In the genomic region with DNA sequence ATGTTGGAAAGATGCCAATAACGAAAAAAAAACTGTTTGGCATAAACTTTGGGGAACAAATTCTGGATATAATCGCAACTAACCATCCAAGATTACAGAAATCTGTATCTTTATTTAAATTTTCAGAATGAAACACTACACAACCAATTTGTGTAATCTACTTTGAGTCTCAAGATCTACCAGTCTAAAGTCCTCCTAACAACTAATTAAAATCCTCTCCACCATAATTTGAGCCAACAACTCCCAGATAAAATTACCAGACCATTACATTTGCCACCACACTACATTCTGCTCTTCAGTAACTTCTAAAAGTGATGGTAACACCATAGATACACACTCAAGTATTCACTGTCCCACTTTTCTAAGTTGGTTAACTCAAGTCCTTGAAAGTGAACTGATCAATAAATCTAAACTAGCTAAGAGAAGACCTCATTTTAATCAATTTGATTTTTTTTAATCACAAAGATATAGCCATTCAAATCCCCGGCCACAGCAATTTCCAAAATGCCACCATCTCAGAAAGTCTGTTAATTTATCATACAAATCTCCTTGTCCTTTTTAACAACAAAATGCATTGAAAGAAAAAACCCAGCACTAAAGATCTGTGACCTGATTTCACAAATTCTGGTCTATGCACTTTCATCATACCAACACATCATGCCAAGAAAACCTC, we compare ENCODE assay signal across 1 cellular context.
TF ChIP-seq lines count a peak whose summit lies in the region.

No MANE protein-coding gene starts in this region.

TF ChIP-seq in GM12878, 131 proteins besides CTCF, POLR2A, EP300 and RAD21 (continued from another document):
- TF ChIP-seq, protein P1, sequence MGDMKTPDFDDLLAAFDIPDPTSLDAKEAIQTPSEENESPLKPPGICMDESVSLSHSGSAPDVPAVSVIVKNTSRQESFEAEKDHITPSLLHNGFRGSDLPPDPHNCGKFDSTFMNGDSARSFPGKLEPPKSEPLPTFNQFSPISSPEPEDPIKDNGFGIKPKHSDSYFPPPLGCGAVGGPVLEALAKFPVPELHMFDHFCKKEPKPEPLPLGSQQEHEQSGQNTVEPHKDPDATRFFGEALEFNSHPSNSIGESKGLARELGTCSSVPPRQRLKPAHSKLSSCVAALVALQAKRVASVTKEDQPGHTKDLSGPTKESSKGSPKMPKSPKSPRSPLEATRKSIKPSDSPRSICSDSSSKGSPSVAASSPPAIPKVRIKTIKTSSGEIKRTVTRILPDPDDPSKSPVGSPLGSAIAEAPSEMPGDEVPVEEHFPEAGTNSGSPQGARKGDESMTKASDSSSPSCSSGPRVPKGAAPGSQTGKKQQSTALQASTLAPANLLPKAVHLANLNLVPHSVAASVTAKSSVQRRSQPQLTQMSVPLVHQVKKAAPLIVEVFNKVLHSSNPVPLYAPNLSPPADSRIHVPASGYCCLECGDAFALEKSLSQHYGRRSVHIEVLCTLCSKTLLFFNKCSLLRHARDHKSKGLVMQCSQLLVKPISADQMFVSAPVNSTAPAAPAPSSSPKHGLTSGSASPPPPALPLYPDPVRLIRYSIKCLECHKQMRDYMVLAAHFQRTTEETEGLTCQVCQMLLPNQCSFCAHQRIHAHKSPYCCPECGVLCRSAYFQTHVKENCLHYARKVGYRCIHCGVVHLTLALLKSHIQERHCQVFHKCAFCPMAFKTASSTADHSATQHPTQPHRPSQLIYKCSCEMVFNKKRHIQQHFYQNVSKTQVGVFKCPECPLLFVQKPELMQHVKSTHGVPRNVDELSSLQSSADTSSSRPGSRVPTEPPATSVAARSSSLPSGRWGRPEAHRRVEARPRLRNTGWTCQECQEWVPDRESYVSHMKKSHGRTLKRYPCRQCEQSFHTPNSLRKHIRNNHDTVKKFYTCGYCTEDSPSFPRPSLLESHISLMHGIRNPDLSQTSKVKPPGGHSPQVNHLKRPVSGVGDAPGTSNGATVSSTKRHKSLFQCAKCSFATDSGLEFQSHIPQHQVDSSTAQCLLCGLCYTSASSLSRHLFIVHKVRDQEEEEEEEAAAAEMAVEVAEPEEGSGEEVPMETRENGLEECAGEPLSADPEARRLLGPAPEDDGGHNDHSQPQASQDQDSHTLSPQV (IDR thresholded peaks at IDR 0.05): no peak
- no peak for TF ChIP-seq SIX5 (IDR thresholded peaks at IDR 0.05; ENCODE audit: low read depth, low read length, severe bottlenecking)
- TF ChIP-seq YY1 (IDR thresholded peaks at IDR 0.05; ENCODE audit: low read depth, low read length): no peak
- TF ChIP-seq CEBPB (IDR thresholded peaks at IDR 0.05; ENCODE audit: borderline replicate concordance in 1 of 2, low read depth in 2 of 2, low read length in 2 of 2): no peak
- TF ChIP-seq, protein P2, sequence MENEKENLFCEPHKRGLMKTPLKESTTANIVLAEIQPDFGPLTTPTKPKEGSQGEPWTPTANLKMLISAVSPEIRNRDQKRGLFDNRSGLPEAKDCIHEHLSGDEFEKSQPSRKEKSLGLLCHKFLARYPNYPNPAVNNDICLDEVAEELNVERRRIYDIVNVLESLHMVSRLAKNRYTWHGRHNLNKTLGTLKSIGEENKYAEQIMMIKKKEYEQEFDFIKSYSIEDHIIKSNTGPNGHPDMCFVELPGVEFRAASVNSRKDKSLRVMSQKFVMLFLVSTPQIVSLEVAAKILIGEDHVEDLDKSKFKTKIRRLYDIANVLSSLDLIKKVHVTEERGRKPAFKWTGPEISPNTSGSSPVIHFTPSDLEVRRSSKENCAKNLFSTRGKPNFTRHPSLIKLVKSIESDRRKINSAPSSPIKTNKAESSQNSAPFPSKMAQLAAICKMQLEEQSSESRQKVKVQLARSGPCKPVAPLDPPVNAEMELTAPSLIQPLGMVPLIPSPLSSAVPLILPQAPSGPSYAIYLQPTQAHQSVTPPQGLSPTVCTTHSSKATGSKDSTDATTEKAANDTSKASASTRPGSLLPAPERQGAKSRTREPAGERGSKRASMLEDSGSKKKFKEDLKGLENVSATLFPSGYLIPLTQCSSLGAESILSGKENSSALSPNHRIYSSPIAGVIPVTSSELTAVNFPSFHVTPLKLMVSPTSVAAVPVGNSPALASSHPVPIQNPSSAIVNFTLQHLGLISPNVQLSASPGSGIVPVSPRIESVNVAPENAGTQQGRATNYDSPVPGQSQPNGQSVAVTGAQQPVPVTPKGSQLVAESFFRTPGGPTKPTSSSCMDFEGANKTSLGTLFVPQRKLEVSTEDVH (IDR thresholded peaks at IDR 0.05; ENCODE audit: low read depth, partially characterized antibody): no peak
- no peak for TF ChIP-seq POLR2AphosphoS5 (IDR thresholded peaks at IDR 0.05; ENCODE audit: low read length)
- TF ChIP-seq, protein P3, sequence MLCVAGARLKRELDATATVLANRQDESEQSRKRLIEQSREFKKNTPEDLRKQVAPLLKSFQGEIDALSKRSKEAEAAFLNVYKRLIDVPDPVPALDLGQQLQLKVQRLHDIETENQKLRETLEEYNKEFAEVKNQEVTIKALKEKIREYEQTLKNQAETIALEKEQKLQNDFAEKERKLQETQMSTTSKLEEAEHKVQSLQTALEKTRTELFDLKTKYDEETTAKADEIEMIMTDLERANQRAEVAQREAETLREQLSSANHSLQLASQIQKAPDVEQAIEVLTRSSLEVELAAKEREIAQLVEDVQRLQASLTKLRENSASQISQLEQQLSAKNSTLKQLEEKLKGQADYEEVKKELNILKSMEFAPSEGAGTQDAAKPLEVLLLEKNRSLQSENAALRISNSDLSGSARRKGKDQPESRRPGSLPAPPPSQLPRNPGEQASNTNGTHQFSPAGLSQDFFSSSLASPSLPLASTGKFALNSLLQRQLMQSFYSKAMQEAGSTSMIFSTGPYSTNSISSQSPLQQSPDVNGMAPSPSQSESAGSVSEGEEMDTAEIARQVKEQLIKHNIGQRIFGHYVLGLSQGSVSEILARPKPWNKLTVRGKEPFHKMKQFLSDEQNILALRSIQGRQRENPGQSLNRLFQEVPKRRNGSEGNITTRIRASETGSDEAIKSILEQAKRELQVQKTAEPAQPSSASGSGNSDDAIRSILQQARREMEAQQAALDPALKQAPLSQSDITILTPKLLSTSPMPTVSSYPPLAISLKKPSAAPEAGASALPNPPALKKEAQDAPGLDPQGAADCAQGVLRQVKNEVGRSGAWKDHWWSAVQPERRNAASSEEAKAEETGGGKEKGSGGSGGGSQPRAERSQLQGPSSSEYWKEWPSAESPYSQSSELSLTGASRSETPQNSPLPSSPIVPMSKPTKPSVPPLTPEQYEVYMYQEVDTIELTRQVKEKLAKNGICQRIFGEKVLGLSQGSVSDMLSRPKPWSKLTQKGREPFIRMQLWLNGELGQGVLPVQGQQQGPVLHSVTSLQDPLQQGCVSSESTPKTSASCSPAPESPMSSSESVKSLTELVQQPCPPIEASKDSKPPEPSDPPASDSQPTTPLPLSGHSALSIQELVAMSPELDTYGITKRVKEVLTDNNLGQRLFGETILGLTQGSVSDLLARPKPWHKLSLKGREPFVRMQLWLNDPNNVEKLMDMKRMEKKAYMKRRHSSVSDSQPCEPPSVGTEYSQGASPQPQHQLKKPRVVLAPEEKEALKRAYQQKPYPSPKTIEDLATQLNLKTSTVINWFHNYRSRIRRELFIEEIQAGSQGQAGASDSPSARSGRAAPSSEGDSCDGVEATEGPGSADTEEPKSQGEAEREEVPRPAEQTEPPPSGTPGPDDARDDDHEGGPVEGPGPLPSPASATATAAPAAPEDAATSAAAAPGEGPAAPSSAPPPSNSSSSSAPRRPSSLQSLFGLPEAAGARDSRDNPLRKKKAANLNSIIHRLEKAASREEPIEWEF (IDR thresholded peaks at IDR 0.05; ENCODE audit: insufficient replicate concordance, low read depth, low read length): no peak
- no peak for TF ChIP-seq POLR2AphosphoS2 (IDR thresholded peaks at IDR 0.05; ENCODE audit: low read depth, low read length)
- no peak for TF ChIP-seq CREB1 (IDR thresholded peaks at IDR 0.05; ENCODE audit: low read depth)
- no peak for TF ChIP-seq IKZF2 (IDR thresholded peaks at IDR 0.05)
- TF ChIP-seq, protein P4, sequence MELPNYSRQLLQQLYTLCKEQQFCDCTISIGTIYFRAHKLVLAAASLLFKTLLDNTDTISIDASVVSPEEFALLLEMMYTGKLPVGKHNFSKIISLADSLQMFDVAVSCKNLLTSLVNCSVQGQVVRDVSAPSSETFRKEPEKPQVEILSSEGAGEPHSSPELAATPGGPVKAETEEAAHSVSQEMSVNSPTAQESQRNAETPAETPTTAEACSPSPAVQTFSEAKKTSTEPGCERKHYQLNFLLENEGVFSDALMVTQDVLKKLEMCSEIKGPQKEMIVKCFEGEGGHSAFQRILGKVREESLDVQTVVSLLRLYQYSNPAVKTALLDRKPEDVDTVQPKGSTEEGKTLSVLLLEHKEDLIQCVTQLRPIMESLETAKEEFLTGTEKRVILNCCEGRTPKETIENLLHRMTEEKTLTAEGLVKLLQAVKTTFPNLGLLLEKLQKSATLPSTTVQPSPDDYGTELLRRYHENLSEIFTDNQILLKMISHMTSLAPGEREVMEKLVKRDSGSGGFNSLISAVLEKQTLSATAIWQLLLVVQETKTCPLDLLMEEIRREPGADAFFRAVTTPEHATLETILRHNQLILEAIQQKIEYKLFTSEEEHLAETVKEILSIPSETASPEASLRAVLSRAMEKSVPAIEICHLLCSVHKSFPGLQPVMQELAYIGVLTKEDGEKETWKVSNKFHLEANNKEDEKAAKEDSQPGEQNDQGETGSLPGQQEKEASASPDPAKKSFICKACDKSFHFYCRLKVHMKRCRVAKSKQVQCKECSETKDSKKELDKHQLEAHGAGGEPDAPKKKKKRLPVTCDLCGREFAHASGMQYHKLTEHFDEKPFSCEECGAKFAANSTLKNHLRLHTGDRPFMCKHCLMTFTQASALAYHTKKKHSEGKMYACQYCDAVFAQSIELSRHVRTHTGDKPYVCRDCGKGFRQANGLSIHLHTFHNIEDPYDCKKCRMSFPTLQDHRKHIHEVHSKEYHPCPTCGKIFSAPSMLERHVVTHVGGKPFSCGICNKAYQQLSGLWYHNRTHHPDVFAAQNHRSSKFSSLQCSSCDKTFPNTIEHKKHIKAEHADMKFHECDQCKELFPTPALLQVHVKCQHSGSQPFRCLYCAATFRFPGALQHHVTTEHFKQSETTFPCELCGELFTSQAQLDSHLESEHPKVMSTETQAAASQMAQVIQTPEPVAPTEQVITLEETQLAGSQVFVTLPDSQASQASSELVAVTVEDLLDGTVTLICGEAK (IDR thresholded peaks at IDR 0.05; ENCODE audit: borderline replicate concordance): no peak
